Comparison of ENCODE assay signal across 8 cellular contexts in genomic region chr3:146163584-146163983, GRCh38. TPM values are rescaled to one million over a fixed set of nuclear protein-coding genes. Genes with fewer than 3 reads are reported as not detected.
DNase-seq lines count a peak whose midpoint lies in the region; ATAC-seq and TF ChIP-seq lines count a peak whose summit lies in the region.

No MANE protein-coding gene starts in this region.

- H3K27me3 Mint-ChIP-seq in chondrocyte (ENCODE audit: low read depth) (no peaks in the 10 kb centered on the region), mesothelial cell of epicardium (ENCODE audit: low read depth) (no peaks in the 10 kb centered on the region)

- H3K4me2 ChIP-seq in Karpas-422 (ENCODE audit: low read depth, low read length, poor library complexity, severe bottlenecking) = no peak overlapping the region

- H3K9me3 Mint-ChIP-seq in chondrocyte (ENCODE audit: low read depth) = peaks cover 4% of the 10 kb centered on the region
- no peaks in the 10 kb centered on the region for H3K9me3 Mint-ChIP-seq in mesothelial cell of epicardium

- intact Hi-C loops in uterus (cut with DNase I; ENCODE audit: low total_unique reads) = no loop called here

- H3K27ac ChIP-seq in Karpas-422 (ENCODE audit: low read length) = no peak overlapping the region
- H3K27ac ChIP-seq in uterus = peak overlapping the region in 1 of 2 donors; percentile 97

- H3K9me2 ChIP-seq in Karpas-422 (replicated peaks; ENCODE audit: insufficient read depth, low read length) = no peaks in the 10 kb centered on the region

- no peak for TF ChIP-seq CTCF in AG04449 (IDR thresholded peaks at IDR 0.05; ENCODE audit: insufficient read depth, low read length, missing control alignments)
- TF ChIP-seq CTCF in chondrocyte (IDR thresholded peaks at IDR 0.05) = peak; percentile 62
- TF ChIP-seq CTCF in mesothelial cell of epicardium (IDR thresholded peaks at IDR 0.05; ENCODE audit: unreplicated experiment) = no peak
- TF ChIP-seq CTCF in uterus (IDR thresholded peaks at IDR 0.05) = no peak

- H3K4me3 ChIP-seq in AG04449 (ENCODE audit: low read depth, low read length) (no peak overlapping the region), Karpas-422 (ENCODE audit: low read length) (no peak overlapping the region), uterus (no peak overlapping the region)

- DNase-seq in AG04449 (ENCODE audit: low read depth, low spot score) = peak; percentile 92
- DNase-seq in NCI-H226 = peak; percentile 95
- no peak for DNase-seq in chondrocyte (ENCODE audit: low spot score)
- DNase-seq in mesothelial cell of epicardium (ENCODE audit: low spot score in 2 of 2, unreplicated experiment in 2 of 2) = no peak
- DNase-seq in Karpas-422 = no peak
- no peak for DNase-seq in Kasumi-1 (lab: John Stamatoyannopoulos, UW)
- DNase-seq in uterus = no peak

- H3K27me3 ChIP-seq in Karpas-422 (ENCODE audit: low read length) (no peaks in the 10 kb centered on the region), uterus (no peaks in the 10 kb centered on the region)

- peaks cover 2% of the 10 kb centered on the region for H3K36me3 Mint-ChIP-seq in chondrocyte (ENCODE audit: low read depth)
- no peaks in the 10 kb centered on the region for H3K36me3 Mint-ChIP-seq in mesothelial cell of epicardium

- CTCF ChIA-PET in AG04449 (lab: Yijun Ruan, JAX) = interaction anchor here (1.3 to 5.7 kb wide), 2 partner anchors 11 to 26 kb away, joined by 3 to 43 read pairs; no protein-coding TSS in a partner anchor

- TF ChIP-seq POLR2A in uterus (IDR thresholded peaks at IDR 0.05) = no peak

- no peak overlapping the region for H3K9ac ChIP-seq in Karpas-422 (ENCODE audit: low read length)

- H3K4me1 Mint-ChIP-seq in chondrocyte (ENCODE audit: low read depth) (peaks cover 66% of the 10 kb centered on the region), mesothelial cell of epicardium (peaks cover 62% of the 10 kb centered on the region)

- H2AFZ ChIP-seq in Karpas-422 (ENCODE audit: low read length) = no peak overlapping the region

- H3K79me2 ChIP-seq in Karpas-422 (ENCODE audit: low read length) = no peaks in the 10 kb centered on the region

- no peaks in the 10 kb centered on the region for H4K20me1 ChIP-seq in Karpas-422 (ENCODE audit: insufficient read depth, low read depth, low read length)

- H3K4me1 ChIP-seq in Karpas-422 (ENCODE audit: low read length) (no peaks in the 10 kb centered on the region), uterus (peaks cover 0 to 5% of the 10 kb centered on the region in 2 donors)

- no peak for ATAC-seq in HG03460 (IDR thresholded peaks at IDR 0.05; ENCODE audit: unreplicated experiment)

- POLR2A ChIA-PET in AG04449 (lab: Yijun Ruan, JAX) = no interaction called here

- H3K4me3 Mint-ChIP-seq in chondrocyte (ENCODE audit: unreplicated experiment) (no peak overlapping the region), mesothelial cell of epicardium (peak overlapping the region; percentile 1)

- H3K36me3 ChIP-seq in Karpas-422 (ENCODE audit: insufficient read depth, low read length) (no peaks in the 10 kb centered on the region), uterus (no peaks in the 10 kb centered on the region)

- H3K9me3 ChIP-seq in Karpas-422 (ENCODE audit: low read length) (no peaks in the 10 kb centered on the region), uterus (no peaks in the 10 kb centered on the region)

- H3K27ac Mint-ChIP-seq in chondrocyte (ENCODE audit: unreplicated experiment) (peak overlapping the region; percentile 67), mesothelial cell of epicardium (peak overlapping the region; percentile 45)

RNA-seq across cellular contexts. Expression of gene PLOD2, which starts 2.6 kb away (rescaled TPM):
- total RNA-seq in chondrocyte (208 to 249 TPM (median 212 TPM) in 3 replicates), mesothelial cell of epicardium (83.2 to 86.6 TPM (median 86.0 TPM) in 3 replicates), uterus (10 to 100 TPM; 23.5 to 83.2 (median 45.7) TPM)
- not detected in 2 replicates for total RNA-seq in Karpas-422 (2014; rRNA removed; shearing (Covaris generic); ENCODE audit: low replicate concordance)

Comparison
In these comparisons a context has a peak if more than half of its experiments do, and no peak if none do; other contexts are left out.
1. DNase-seq: peak in AG04449 (single experiment) and NCI-H226 (single experiment); none in chondrocyte (single experiment), mesothelial cell of epicardium (0 of 2), Karpas-422 (single experiment), Kasumi-1 (0 of 2) and uterus (0 of 2).
2. RNA of gene PLOD2, which starts 2.6 kb away (total RNA-seq): 208 to 249 TPM in chondrocyte, 83.2 to 86.6 TPM in mesothelial cell of epicardium and 23.5 to 83.2 TPM in uterus; not detected in Karpas-422; every median in the first group is over 10 times any median in the second.